11 cellular contexts compared by ENCODE assay signal in genomic region chr11:81987829-81988472, GRCh38.
A peak's percentile ranks its signal among the peaks of the same experiment; 100 is the strongest.
DNase-seq lines count a peak whose midpoint lies in the region; ATAC-seq, FAIRE-seq and TF ChIP-seq lines count a peak whose summit lies in the region.
"Had no signal": no experiment of that assay in that cellular context is flagged by ENCODE, and none has a peak within 500 bp of the region (broad histone marks: within the 10 kb centered on the region; RNA-seq: fewer than 3 reads in every experiment).

No MANE protein-coding gene starts in this region.

- no peak for FAIRE-seq in small intestine (lab: Jason Lieb, UNC)

- H3K4me3 Mint-ChIP-seq in mesothelial cell of epicardium, result no peak overlapping the region
- H3K4me3 Mint-ChIP-seq: activated T-cell treated with anti-CD3 and anti-CD28 coated beads, Interleukin-2, amount 50 U/mL, for 4 hours had no signal

- H3K27me3 Mint-ChIP-seq in mesothelial cell of epicardium (ENCODE audit: low read depth), result no peaks in the 10 kb centered on the region

- no peaks in the 10 kb centered on the region for H3K36me3 ChIP-seq in small intestine (ENCODE audit: control insufficient read depth in 2 of 2, insufficient read depth in 2 of 2, low read length in 2 of 2)

- H3K4me1 Mint-ChIP-seq in mesothelial cell of epicardium, result peaks cover 21% of the 10 kb centered on the region

- intact Hi-C loops in posterior cingulate gyrus (cut with DNase I), result no loop called here

- H3K9me3 Mint-ChIP-seq in mesothelial cell of epicardium, result peaks cover 20% of the 10 kb centered on the region

- H3K9me3 ChIP-seq in small intestine (ENCODE audit: control insufficient read depth, low read depth), result no peaks in the 10 kb centered on the region
- H3K9me3 ChIP-seq: SK-N-SH had no signal

- no peaks in the 10 kb centered on the region for H3K27me3 ChIP-seq in small intestine (ENCODE audit: control insufficient read depth in 2 of 2, insufficient read depth in 2 of 2, low read length in 2 of 2)

- ATAC-seq in GM18870 (IDR thresholded peaks at IDR 0.05; ENCODE audit: unreplicated experiment) (peak; percentile 79), HG02798 (IDR thresholded peaks at IDR 0.05; ENCODE audit: poor library complexity, unreplicated experiment) (peak; percentile 89)
- ATAC-seq: activated T-cell treated with anti-CD3 and anti-CD28 coated beads, Interleukin-2, amount 50 U/mL, for 4 hours had no signal

- H3K4me1 ChIP-seq in small intestine (ENCODE audit: control insufficient read depth in 2 of 2, insufficient read depth in 1 of 2, low read depth in 1 of 2, low read length in 1 of 2), result no peaks in the 10 kb centered on the region

- peak; percentile 6 for DNase-seq in astrocyte of the hippocampus (ENCODE audit: low read depth, low spot score)
- no peak for DNase-seq in mesothelial cell of epicardium (ENCODE audit: low spot score in 2 of 2, unreplicated experiment in 2 of 2)
- no peak for DNase-seq in GM19240 (ENCODE audit: insufficient read length, low spot score)
- no peak for DNase-seq in small intestine
- no peak for DNase-seq in stimulated activated CD4-positive, alpha-beta T cell treated with anti-CD3 and anti-CD28 coated beads, Interleukin-1b, Interleukin-23, amount 100 ng/mL, for 48 hours
- no peak for DNase-seq in posterior cingulate gyrus
- DNase-seq: activated T-cell treated with anti-CD3 and anti-CD28 coated beads, Interleukin-2, amount 50 U/mL, for 4 hours; effector memory CD4-positive, alpha-beta T cell; SK-N-SH had no signal

- no peak for TF ChIP-seq CTCF in mesothelial cell of epicardium (IDR thresholded peaks at IDR 0.05; ENCODE audit: unreplicated experiment)

- no peak overlapping the region for H3K4me3 ChIP-seq in small intestine (ENCODE audit: low read depth in 1 of 2, low read length in 2 of 2)

- H3K27ac Mint-ChIP-seq in mesothelial cell of epicardium, result peak overlapping the region; percentile 82

- 54 to 72% (median 60%) methylated on average over 3 of the region's 3 CpGs for WGBS in small intestine, 3 donors

- H3K27ac ChIP-seq in small intestine (ENCODE audit: low read depth in 1 of 2, low read length in 1 of 2), result no peak overlapping the region

- peaks cover 14% of the 10 kb centered on the region for H3K36me3 Mint-ChIP-seq in mesothelial cell of epicardium
